ENCODE assay signal across 9 cellular contexts in the genomic region with DNA sequence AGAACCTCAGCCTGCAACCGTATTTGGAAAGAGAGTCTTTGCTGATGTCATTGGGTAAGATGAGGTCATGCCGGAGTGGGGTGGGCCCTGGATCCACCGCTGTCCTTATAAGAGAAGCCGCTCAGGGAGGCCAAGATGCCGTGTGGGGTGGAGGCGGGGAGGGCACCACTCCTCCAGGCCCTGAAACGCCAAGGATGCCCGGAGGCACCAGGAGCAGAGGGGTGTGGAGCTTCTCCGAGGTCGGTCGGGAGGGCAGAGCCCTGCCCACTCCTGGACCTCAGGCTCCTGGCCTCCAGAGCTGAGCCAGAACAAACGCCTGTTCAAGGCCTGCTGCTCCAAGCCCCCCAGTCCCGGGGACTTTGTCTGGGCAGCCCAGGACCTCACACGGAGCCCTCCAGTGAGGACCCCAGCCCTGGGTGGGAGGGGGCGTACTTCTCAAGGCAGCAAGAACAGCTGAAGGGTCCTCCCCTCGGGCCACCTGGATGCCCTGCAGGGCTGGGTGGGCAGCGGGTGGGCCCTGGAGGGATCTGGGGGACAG. TPM values are rescaled to one million over a fixed set of nuclear protein-coding genes. Genes with fewer than 3 reads are reported as not detected.
A peak's percentile ranks its signal among the peaks of the same experiment; 100 is the strongest.
DNase-seq lines count a peak whose midpoint lies in the region; ATAC-seq and TF ChIP-seq lines count a peak whose summit lies in the region.
"Had no signal": no experiment of that assay in that cellular context is flagged by ENCODE, and none has a peak within 500 bp of the region (broad histone marks: within the 10 kb centered on the region; RNA-seq: fewer than 3 reads in every experiment).

No MANE protein-coding gene starts in this region.

- peak overlapping the region in 1 of 2 donors; percentile 15 for H3K4me3 ChIP-seq in aorta (ENCODE audit: low read length in 2 of 2)

- H3K4me3 Mint-ChIP-seq in natural killer cell = no peak overlapping the region

- no peaks in the 10 kb centered on the region for H3K9me3 Mint-ChIP-seq in activated naive CD4-positive, alpha-beta T cell treated with anti-CD3 and anti-CD28 coated beads, Interleukin-2, amount 50 U/mL, for 72 hours
- no peaks in the 10 kb centered on the region for H3K9me3 Mint-ChIP-seq in natural killer cell

- WGBS in aorta, 2 donors = 5 to 8% methylated on average over 14 to 17 of the region's 17 CpGs

- H3K27me3 Mint-ChIP-seq in natural killer cell (ENCODE audit: low read depth in 2 of 2) = no peaks in the 10 kb centered on the region

- H3K9me3 ChIP-seq in aorta (ENCODE audit: control insufficient read depth, low read length) = no peaks in the 10 kb centered on the region

- H3K4me1 ChIP-seq in aorta (ENCODE audit: control insufficient read depth in 1 of 2, insufficient read depth in 2 of 2, low read length in 2 of 2) = no peaks in the 10 kb centered on the region

- H3K27ac Mint-ChIP-seq in activated naive CD4-positive, alpha-beta T cell treated with anti-CD3 and anti-CD28 coated beads, Interleukin-2, amount 50 U/mL, for 72 hours = peak overlapping the region; percentile 73 to 82
- peak overlapping the region; percentile 83 to 93 for H3K27ac Mint-ChIP-seq in natural killer cell

- H3K36me3 ChIP-seq in aorta (ENCODE audit: control insufficient read depth in 1 of 2, insufficient read depth in 2 of 2, low read length in 1 of 2) = no peaks in the 10 kb centered on the region

- H3K27ac ChIP-seq in aorta (ENCODE audit: low read depth in 1 of 2, low read length in 2 of 2) = peak overlapping the region; percentile 91 to 98

- TF ChIP-seq CTCF in natural killer cell (IDR thresholded peaks at IDR 0.05) = no peak

- intact Hi-C loops in natural killer cell (cut with micrococcal nuclease) = loop anchor here (2.0 kb wide), 2 partner anchors 16 to 28 kb away; no protein-coding TSS in a partner anchor
- intact Hi-C loops in aorta (cut with DNase I) = loop anchor here in 1 of 2 donors (2.0 kb wide), 1 partner anchor 22 kb away; no protein-coding TSS in a partner anchor

- no peak for DNase-seq in activated naive CD4-positive, alpha-beta T cell treated with anti-CD3 and anti-CD28 coated beads, Interleukin-2, amount 50 U/mL, for 72 hours (ENCODE audit: low spot score in 2 of 2)
- no peak for DNase-seq in activated naive CD4-positive, alpha-beta T cell (lab: John Stamatoyannopoulos, UW)
- DNase-seq in fibroblast of gingiva (ENCODE audit: low read depth) (peak; percentile 93), natural killer cell (no peak), aorta (peak; percentile 92 to 95)
- DNase-seq: effector CD4-positive, alpha-beta T cell had no signal

- H3K27me3 ChIP-seq in aorta (ENCODE audit: control insufficient read depth in 1 of 2, insufficient read depth in 2 of 2, low read length in 1 of 2) = no peaks in the 10 kb centered on the region

- no peaks in the 10 kb centered on the region for H3K36me3 Mint-ChIP-seq in activated naive CD4-positive, alpha-beta T cell treated with anti-CD3 and anti-CD28 coated beads, Interleukin-2, amount 50 U/mL, for 72 hours
- H3K36me3 Mint-ChIP-seq in natural killer cell = no peaks in the 10 kb centered on the region

- ATAC-seq in activated naive CD4-positive, alpha-beta T cell treated with anti-CD3 and anti-CD28 coated beads, Interleukin-2, amount 50 U/mL, for 72 hours = no peak
- ATAC-seq in natural killer cell (no peak), aorta (ENCODE audit: low FRiP score) (peak; percentile 87), GM18519 (IDR thresholded peaks at IDR 0.05; ENCODE audit: low FRiP score, unreplicated experiment) (no peak), HG03135 (IDR thresholded peaks at IDR 0.05; ENCODE audit: unreplicated experiment) (no peak), GM18909 (IDR thresholded peaks at IDR 0.05; ENCODE audit: poor library complexity, unreplicated experiment) (no peak)

- H3K4me1 Mint-ChIP-seq in natural killer cell = peaks cover 24 to 53% of the 10 kb centered on the region in 2 donors

RNA-seq across cellular contexts. Expression of gene PIP5K1C, which starts 29.9 kb away (rescaled TPM):
- 10 to 100 TPM; 11.5 to 13.5 TPM for total RNA-seq in activated naive CD4-positive, alpha-beta T cell treated with anti-CD3 and anti-CD28 coated beads, Interleukin-2, amount 50 U/mL, for 72 hours
- total RNA-seq in natural killer cell = 10 to 100 TPM; 35.0 to 49.2 (median 36.8) TPM
- 10 to 100 TPM; 78.7 to 83.3 TPM for total RNA-seq in aorta
- 10 to 100 TPM; 25.2 to 26.8 TPM for polyA plus RNA-seq in aorta

RNA-seq across cellular contexts. Expression of gene TJP3, which starts 37.9 kb away (rescaled TPM):
- 1 to 10 TPM; 2.6 to 6.3 TPM for total RNA-seq in activated naive CD4-positive, alpha-beta T cell treated with anti-CD3 and anti-CD28 coated beads, Interleukin-2, amount 50 U/mL, for 72 hours
- total RNA-seq in natural killer cell (1 to 10 TPM; 1.1 to 2.9 (median 1.3) TPM), aorta (under 1 TPM; 0.26 to 0.60 TPM)
- 10 to 100 TPM in 1 of 2 donors, under 1 TPM in 1; 0.84 to 29.2 TPM for polyA plus RNA-seq in aorta

RNA-seq across cellular contexts. Expression of gene CACTIN, which starts 43.7 kb away (rescaled TPM):
- 10 to 100 TPM; 26.0 to 34.2 TPM for total RNA-seq in activated naive CD4-positive, alpha-beta T cell treated with anti-CD3 and anti-CD28 coated beads, Interleukin-2, amount 50 U/mL, for 72 hours
- total RNA-seq in natural killer cell (10 to 100 TPM; 33.6 to 42.2 (median 40.8) TPM), aorta (10 to 100 TPM; 16.4 to 19.3 TPM)
- polyA plus RNA-seq in aorta = 10 to 100 TPM in 1 of 2 donors, 1 to 10 TPM in 1; 4.5 to 18.2 TPM

Comparison
In these comparisons a context has a peak if more than half of its experiments do, and no peak if none do; other contexts are left out.
1. DNase-seq: peak in fibroblast of gingiva (single experiment) and aorta (2 of 2); none in activated naive CD4-positive, alpha-beta T cell treated with anti-CD3 and anti-CD28 coated beads, Interleukin-2, amount 50 U/mL, for 72 hours (0 of 2), activated naive CD4-positive, alpha-beta T cell (0 of 4) and natural killer cell (single experiment).